Comparison of ENCODE assay signal across 8 cellular contexts in the genomic region with DNA sequence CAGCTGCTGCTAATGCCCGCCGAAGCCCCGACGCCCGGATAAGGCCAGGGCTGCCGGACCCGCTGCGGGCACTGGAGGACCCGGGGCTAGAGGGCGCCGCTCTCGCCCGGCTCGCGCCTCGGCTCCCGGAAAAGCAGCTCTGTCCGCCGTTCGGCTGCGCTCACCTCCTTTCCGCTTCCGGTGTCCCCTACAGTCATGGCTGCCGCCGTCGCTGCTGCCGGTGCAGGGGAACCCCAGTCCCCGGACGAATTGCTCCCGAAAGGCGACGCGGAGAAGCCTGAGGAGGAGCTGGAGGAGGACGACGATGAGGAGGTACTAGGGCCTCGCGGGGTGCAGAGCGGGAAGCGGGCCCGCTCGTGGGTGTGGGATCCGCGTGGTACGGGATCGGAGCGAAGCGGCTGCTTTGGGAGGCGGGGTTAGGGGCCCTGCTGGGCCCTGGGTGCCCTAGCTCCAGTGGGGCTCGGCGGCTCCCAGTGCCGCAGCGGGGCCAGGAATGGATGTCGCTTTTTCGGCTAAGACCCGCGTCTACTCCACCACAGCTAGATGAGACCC. TPM values are rescaled to one million over a fixed set of nuclear protein-coding genes. Genes with fewer than 3 reads are reported as not detected.
A peak's percentile ranks its signal among the peaks of the same experiment; 100 is the strongest.
DNase-seq lines count a peak whose midpoint lies in the region; ATAC-seq and TF ChIP-seq lines count a peak whose summit lies in the region.

A gene (plus strand): TSS at position 174 of the 552 bp plus-strand sequence. CDS start 22 bp downstream, at position 196.

- H3K27me3 ChIP-seq in dorsolateral prefrontal cortex, result no peaks in the 10 kb centered on the region

- DNase-seq in CD14-positive monocyte (ENCODE audit: low spot score), result peak; percentile 86
- DNase-seq in NCI-H748 treated with DMSO at 0.1 percent for 48 hours (lab: John Stamatoyannopoulos, UW), result peak; percentile 57
- DNase-seq in activated CD4-positive, alpha-beta T cell treated with anti-CD3 and anti-CD28 coated beads, Interleukin-2, amount 50 U/mL, for 48 hours, result peak; percentile 83 to 87
- peak; percentile 79 to 95 (median 90) for DNase-seq in dorsolateral prefrontal cortex
- peak; percentile 76 to 97 for DNase-seq in lower leg skin (ENCODE audit: low spot score in 2 of 2)
- peak; percentile 47 to 72 (median 62) for DNase-seq in stimulated activated CD4-positive, alpha-beta T cell treated with anti-CD3 and anti-CD28 coated beads, TNF-alpha, amount 100 ng/mL, for 1 hour (ENCODE audit: low read depth in 3 of 3, low spot score in 1 of 3)

- peaks cover 36% of the 10 kb centered on the region in 2 donors for H3K36me3 Mint-ChIP-seq in CD14-positive monocyte

- H3K27me3 Mint-ChIP-seq in CD14-positive monocyte (ENCODE audit: low read depth in 3 of 3), result peaks cover 2 to 7% (median 7%) of the 10 kb centered on the region in 3 donors

- ATAC-seq in GM19328 (IDR thresholded peaks at IDR 0.05; ENCODE audit: unreplicated experiment) (peak; percentile 91), HG03469 (IDR thresholded peaks at IDR 0.05; ENCODE audit: unreplicated experiment) (peak; percentile 73)

- peak within 1 kb of the TSS; percentile 98 to 99 for H3K4me3 Mint-ChIP-seq in CD14-positive monocyte

- 0 to 2% methylated on average over 29 to 42 of the region's 56 CpGs for WGBS in lower leg skin, 2 donors

- TF ChIP-seq CTCF in CD14-positive monocyte (IDR thresholded peaks at IDR 0.05) (peak; percentile 69), dorsolateral prefrontal cortex (IDR thresholded peaks at IDR 0.05 in 54 of 56, conservative IDR thresholded peaks at IDR 0.05 in 2 of 56; ENCODE audit: low read depth in 1 of 56, partially characterized antibody in 56 of 56) (peak; percentile 68 to 95 (median 88)), lower leg skin (IDR thresholded peaks at IDR 0.05) (no peak)

- peaks cover 12% of the 10 kb centered on the region for H3K4me1 Mint-ChIP-seq in CD14-positive monocyte

- intact Hi-C loops in CD14-positive monocyte (cut with micrococcal nuclease) (loop anchor here in 1 of 2 donors (2.0 kb wide), 1 partner anchor 19 kb away; a partner anchor contains a TSS), dorsolateral prefrontal cortex (cut with DNase I) (loop anchor here in 1 of 2 donors (1.0 kb wide), 1 partner anchor 26 kb away; a partner anchor contains a TSS), lower leg skin (cut with DNase I; ENCODE audit: low total_unique reads) (no loop called here)

- peak within 1 kb of the TSS in 56 of 59 donors; percentile 30 to 93 (median 79) for H3K27ac ChIP-seq in dorsolateral prefrontal cortex

- TF ChIP-seq POLR2A in lower leg skin (IDR thresholded peaks at IDR 0.05), result no peak

- peak within 1 kb of the TSS; percentile 90 to 98 (median 97) for H3K27ac Mint-ChIP-seq in CD14-positive monocyte

- H3K4me3 ChIP-seq in dorsolateral prefrontal cortex (peak within 1 kb of the TSS; percentile 66 to 100 (median 97)), lower leg skin (ENCODE audit: low read depth, poor library complexity, severe bottlenecking) (peak within 1 kb of the TSS; percentile 80)

- no peaks in the 10 kb centered on the region for H3K9me3 Mint-ChIP-seq in CD14-positive monocyte

RNA-seq across cellular contexts. Expression of the gene that starts here (rescaled TPM):
- polyA plus RNA-seq in CD14-positive monocyte, result 10 to 100 TPM; 58.0 to 71.4 TPM
- total RNA-seq in dorsolateral prefrontal cortex, result 10 to 100 TPM; 26.7 to 64.2 (median 47.2) TPM
- 10 to 100 TPM; 24.8 to 42.2 (median 34.5) TPM for total RNA-seq in lower leg skin

Comparison
In these comparisons a context has a peak if more than half of its experiments do, and no peak if none do; other contexts are left out.
1. Peak in every context shown above with its lines: DNase-seq, ATAC-seq, H3K4me3 ChIP-seq and H3K27ac ChIP-seq.
2. CTCF ChIP-seq: peak in CD14-positive monocyte (single experiment) and dorsolateral prefrontal cortex (56 of 56); none in lower leg skin (0 of 3).